20 cellular contexts compared by ENCODE assay signal in the genomic region with DNA sequence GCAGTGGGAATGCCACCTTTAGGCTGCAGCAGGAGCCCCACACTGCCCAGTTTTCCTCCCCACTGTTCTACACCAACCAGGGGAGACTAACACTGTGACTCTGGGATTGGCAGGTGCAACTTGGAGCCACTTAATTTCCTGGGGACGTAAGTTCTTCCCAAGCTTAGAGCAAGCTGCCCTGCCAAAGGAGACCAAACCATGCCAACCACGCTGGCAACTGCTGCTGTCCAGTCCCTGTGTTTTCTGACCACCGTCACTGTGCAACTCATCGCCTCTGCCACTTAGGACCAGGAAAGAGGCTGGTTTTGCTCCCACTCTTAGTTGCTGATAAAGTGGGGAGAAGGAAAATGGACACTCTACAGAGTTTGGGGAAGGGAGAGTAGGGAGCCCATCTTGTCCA.
"Had no signal": no experiment of that assay in that cellular context is flagged by ENCODE, and none has a peak within 500 bp of the region (broad histone marks: within the 10 kb centered on the region; RNA-seq: fewer than 3 reads in every experiment).

No MANE protein-coding gene starts in this region.

- H3K9me3 ChIP-seq: SJSA1 had no signal

- H3K4me3 ChIP-seq: SJSA1, SK-N-MC had no signal

- DNase-seq: KBM-7, MV-4-11, NCI-H1048, NCI-H1105, NCI-H1417, NCI-H1436 treated with DMSO at 0.1 percent for 48 hours, NCI-H1694, NCI-H187 treated with DMSO at 0.1 percent for 48 hours, NCI-H2029 treated with DMSO at 0.1 percent for 48 hours, NCI-H2227 treated with DMSO at 0.1 percent for 48 hours, NCI-H446, NCI-H510A, NCI-H524 treated with DMSO at 0.1 percent for 48 hours, NCI-H69, NCI-H82, RPMI8226, SIG-M5 had no signal

- H3K27ac ChIP-seq: SK-N-MC had no signal

- H3K27me3 ChIP-seq: SJSA1 had no signal

- FAIRE-seq: RCC 7860 had no signal
